In genomic region chr22:18101536-18101935, GRCh38 we compare ENCODE assay signal across 15 cellular contexts. TPM values are rescaled to one million over a fixed set of nuclear protein-coding genes. Genes with fewer than 3 reads are reported as not detected.
A peak's percentile ranks its signal among the peaks of the same experiment; 100 is the strongest.
DNase-seq lines count a peak whose midpoint lies in the region; ATAC-seq and TF ChIP-seq lines count a peak whose summit lies in the region.
"Had no signal": no experiment of that assay in that cellular context is flagged by ENCODE, and none has a peak within 500 bp of the region (broad histone marks: within the 10 kb centered on the region; RNA-seq: fewer than 3 reads in every experiment).

No MANE protein-coding gene starts in this region.

- no peaks in the 10 kb centered on the region for H3K4me1 ChIP-seq in ascending aorta
- H3K4me1 ChIP-seq: A549, Caco-2 had no signal

- H3K27ac ChIP-seq in ascending aorta = no peak overlapping the region
- H3K27ac ChIP-seq: A549 had no signal

- H3K4me1 Mint-ChIP-seq in stimulated activated naive CD8-positive, alpha-beta T cell treated with anti-CD3 and anti-CD28 coated beads, Interleukin-15, Interleukin-2, amounts not matched to agents 100 ng/mL and 50 ng/mL, for 24 hours (ENCODE audit: low read depth) = peaks cover 62% of the 10 kb centered on the region
- H3K4me1 Mint-ChIP-seq in stimulated activated naive CD8-positive, alpha-beta T cell treated with anti-CD3 and anti-CD28 coated beads, Interleukin-15, amount 100 ng/mL, for 72 hours = peaks cover 41% of the 10 kb centered on the region

- H3K36me3 ChIP-seq in ascending aorta = peaks cover 0 to 14% of the 10 kb centered on the region in 2 donors

- no peak overlapping the region for H3K4me3 Mint-ChIP-seq in stimulated activated naive CD8-positive, alpha-beta T cell treated with anti-CD3 and anti-CD28 coated beads, Interleukin-15, Interleukin-2, amounts not matched to agents 100 ng/mL and 50 ng/mL, for 24 hours
- H3K4me3 Mint-ChIP-seq in stimulated activated naive CD8-positive, alpha-beta T cell treated with anti-CD3 and anti-CD28 coated beads, Interleukin-15, amount 100 ng/mL, for 72 hours = no peak overlapping the region

- no peak overlapping the region for H3K4me3 ChIP-seq in ascending aorta
- H3K4me3 ChIP-seq: A549 had no signal

- no peaks in the 10 kb centered on the region for H3K9me3 ChIP-seq in ascending aorta
- H3K9me3 ChIP-seq: A549, Caco-2 had no signal

- H3K9me3 Mint-ChIP-seq in stimulated activated naive CD8-positive, alpha-beta T cell treated with anti-CD3 and anti-CD28 coated beads, Interleukin-15, Interleukin-2, amounts not matched to agents 100 ng/mL and 50 ng/mL, for 24 hours = peaks cover 22% of the 10 kb centered on the region
- H3K9me3 Mint-ChIP-seq in stimulated activated naive CD8-positive, alpha-beta T cell treated with anti-CD3 and anti-CD28 coated beads, Interleukin-15, amount 100 ng/mL, for 72 hours = peaks cover 10 to 16% of the 10 kb centered on the region in 2 donors

- no peak for DNase-seq in stimulated activated naive CD8-positive, alpha-beta T cell treated with anti-CD3 and anti-CD28 coated beads, Interleukin-15, amount 100 ng/mL, for 72 hours
- DNase-seq in NOMO-1 treated with dmso at 0.1 percent for 144 hours (lab: John Stamatoyannopoulos, UW; ENCODE audit: unreplicated experiment) (peak; percentile 21), glomerular visceral epithelial cell (ENCODE audit: extremely low spot score) (peak; percentile 87), posterior vena cava (ENCODE audit: low spot score) (no peak), ascending aorta (ENCODE audit: low spot score in 2 of 2) (no peak), NCI-H2196 (lab: John Stamatoyannopoulos, UW; ENCODE audit: unreplicated experiment) (no peak), posterior cingulate gyrus (no peak)
- DNase-seq: Caco-2, DMS53, KG1, NCI-H2029, NCI-H524, RPMI8226 had no signal

- peak overlapping the region; percentile 67 for H3K27ac Mint-ChIP-seq in stimulated activated naive CD8-positive, alpha-beta T cell treated with anti-CD3 and anti-CD28 coated beads, Interleukin-15, Interleukin-2, amounts not matched to agents 100 ng/mL and 50 ng/mL, for 24 hours
- no peak overlapping the region for H3K27ac Mint-ChIP-seq in stimulated activated naive CD8-positive, alpha-beta T cell treated with anti-CD3 and anti-CD28 coated beads, Interleukin-15, amount 100 ng/mL, for 72 hours

- intact Hi-C loops in posterior vena cava (cut with DNase I) = no loop called here
- intact Hi-C loops in ascending aorta (cut with DNase I) = no loop called here
- intact Hi-C loops in posterior cingulate gyrus (cut with DNase I) = no loop called here

- no peaks in the 10 kb centered on the region for H3K27me3 Mint-ChIP-seq in stimulated activated naive CD8-positive, alpha-beta T cell treated with anti-CD3 and anti-CD28 coated beads, Interleukin-15, Interleukin-2, amounts not matched to agents 100 ng/mL and 50 ng/mL, for 24 hours
- H3K27me3 Mint-ChIP-seq in stimulated activated naive CD8-positive, alpha-beta T cell treated with anti-CD3 and anti-CD28 coated beads, Interleukin-15, amount 100 ng/mL, for 72 hours = no peaks in the 10 kb centered on the region

- peaks cover 63% of the 10 kb centered on the region for H3K36me3 Mint-ChIP-seq in stimulated activated naive CD8-positive, alpha-beta T cell treated with anti-CD3 and anti-CD28 coated beads, Interleukin-15, Interleukin-2, amounts not matched to agents 100 ng/mL and 50 ng/mL, for 24 hours (ENCODE audit: low read depth)

- no peaks in the 10 kb centered on the region for H3K27me3 ChIP-seq in ascending aorta

- ATAC-seq in stimulated activated naive CD8-positive, alpha-beta T cell treated with anti-CD3 and anti-CD28 coated beads, Interleukin-15, amount 100 ng/mL, for 72 hours = no peak
- ATAC-seq: A549 had no signal

- no peak for TF ChIP-seq CTCF in ascending aorta (IDR thresholded peaks at IDR 0.05)

RNA-seq across cellular contexts. Expression of gene TUBA8, which starts 9.1 kb away (rescaled TPM):
- total RNA-seq in posterior vena cava (1 to 10 TPM; 2.3 to 2.8 TPM), ascending aorta (not detected)

RNA-seq across cellular contexts. Expression of gene PEX26, which starts 23.7 kb away (rescaled TPM):
- total RNA-seq in posterior vena cava (10 to 100 TPM; 25.5 to 28.5 TPM), ascending aorta (38.1 TPM)

RNA-seq across cellular contexts. Expression of gene USP18, which starts 48.4 kb away (rescaled TPM):
- total RNA-seq in posterior vena cava (1 to 10 TPM; 5.9 to 8.1 TPM), ascending aorta (6.7 TPM)

Comparison
In these comparisons a context has a peak if more than half of its experiments do, and no peak if none do; other contexts are left out.
1. DNase-seq: peak in NOMO-1 treated with dmso at 0.1 percent for 144 hours (single experiment) and glomerular visceral epithelial cell (single experiment); none in stimulated activated naive CD8-positive, alpha-beta T cell treated with anti-CD3 and anti-CD28 coated beads, Interleukin-15, amount 100 ng/mL, for 72 hours (0 of 2), posterior vena cava (single experiment), ascending aorta (0 of 2), NCI-H2196 (single experiment) and posterior cingulate gyrus (0 of 10).